In the genomic region with DNA sequence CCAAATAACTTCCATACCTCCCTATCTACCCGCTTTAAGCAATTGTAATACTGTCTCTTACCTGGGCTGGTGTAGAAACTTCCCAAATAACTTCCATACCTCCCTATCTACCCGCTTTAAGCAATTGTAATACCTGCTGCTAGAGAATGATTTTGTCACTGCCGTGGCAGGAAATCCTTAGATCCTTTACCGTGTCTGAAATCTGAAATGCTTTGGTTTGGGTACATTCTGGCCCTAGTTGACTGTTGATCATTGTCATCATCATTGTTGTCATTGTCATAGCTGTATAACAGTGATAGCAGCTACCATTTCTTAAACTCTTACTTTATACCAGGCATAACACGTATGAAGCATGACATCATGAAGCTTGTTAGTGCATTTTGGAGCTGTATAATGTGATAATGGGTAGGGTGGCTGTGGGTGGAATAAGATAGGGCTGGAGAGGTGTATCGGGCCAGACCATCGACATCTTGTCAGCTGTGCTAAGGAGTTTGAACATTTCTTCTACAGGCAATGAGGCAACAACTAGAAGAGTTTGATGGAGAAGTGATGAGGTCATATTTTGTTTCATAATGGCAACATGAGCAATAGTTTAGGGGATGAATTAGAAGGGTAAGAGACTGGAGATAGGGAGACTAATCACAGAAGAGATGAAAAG, we compare ENCODE assay signal across 1 cellular context.
TF ChIP-seq lines count a peak whose summit lies in the region.

No MANE protein-coding gene starts in this region.

TF ChIP-seq in K562, 482 proteins besides CTCF, POLR2A, EP300 and RAD21 (continued from another document):
- TF ChIP-seq, protein P1, sequence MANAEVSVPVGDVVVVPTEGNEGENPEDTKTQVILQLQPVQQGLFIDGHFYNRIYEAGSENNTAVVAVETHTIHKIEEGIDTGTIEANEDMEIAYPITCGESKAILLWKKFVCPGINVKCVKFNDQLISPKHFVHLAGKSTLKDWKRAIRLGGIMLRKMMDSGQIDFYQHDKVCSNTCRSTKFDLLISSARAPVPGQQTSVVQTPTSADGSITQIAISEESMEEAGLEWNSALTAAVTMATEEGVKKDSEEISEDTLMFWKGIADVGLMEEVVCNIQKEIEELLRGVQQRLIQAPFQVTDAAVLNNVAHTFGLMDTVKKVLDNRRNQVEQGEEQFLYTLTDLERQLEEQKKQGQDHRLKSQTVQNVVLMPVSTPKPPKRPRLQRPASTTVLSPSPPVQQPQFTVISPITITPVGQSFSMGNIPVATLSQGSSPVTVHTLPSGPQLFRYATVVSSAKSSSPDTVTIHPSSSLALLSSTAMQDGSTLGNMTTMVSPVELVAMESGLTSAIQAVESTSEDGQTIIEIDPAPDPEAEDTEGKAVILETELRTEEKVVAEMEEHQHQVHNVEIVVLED (CRISPR knock-in tag; IDR thresholded peaks at IDR 0.05): no peak
- no peak for TF ChIP-seq FOXK1 (CRISPR knock-in tag; IDR thresholded peaks at IDR 0.05; ENCODE audit: borderline replicate concordance)
- TF ChIP-seq TCF3 (CRISPR knock-in tag; IDR thresholded peaks at IDR 0.05): peak; percentile 71
- TF ChIP-seq TAF15 (IDR thresholded peaks at IDR 0.05; ENCODE audit: low read depth, low read length): no peak
- TF ChIP-seq CEBPG (CRISPR knock-in tag; IDR thresholded peaks at IDR 0.05): no peak
- TF ChIP-seq CEBPG (tag; conservative IDR thresholded peaks at IDR 0.05 in 1 of 2, IDR thresholded peaks at IDR 0.05 in 1 of 2): peak; percentile 15 to 64; a peak in 2 of 4 replicates
- peak; percentile 16 for TF ChIP-seq DACH1 (IDR thresholded peaks at IDR 0.05; ENCODE audit: partially characterized antibody)
- TF ChIP-seq SRF (CRISPR knock-in tag; IDR thresholded peaks at IDR 0.05): no peak
- TF ChIP-seq ATF7 (IDR thresholded peaks at IDR 0.05): peak; percentile 85
- no peak for TF ChIP-seq SETDB1 (IDR thresholded peaks at IDR 0.05; ENCODE audit: low read length)
- TF ChIP-seq POLR2AphosphoS5 (IDR thresholded peaks at IDR 0.05; ENCODE audit: control insufficient read depth, insufficient read depth, low read depth, low read length): peak; percentile 49; the same call in 1 of the 2 replicates
- TF ChIP-seq STAT5A (IDR thresholded peaks at IDR 0.05; ENCODE audit: borderline replicate concordance, low read length): 0 out of 2 replicates have a peak, but pooled peaks have one; percentile 37
- TF ChIP-seq ZNF124 (CRISPR knock-in tag; IDR thresholded peaks at IDR 0.05): no peak
- TF ChIP-seq, protein P2, sequence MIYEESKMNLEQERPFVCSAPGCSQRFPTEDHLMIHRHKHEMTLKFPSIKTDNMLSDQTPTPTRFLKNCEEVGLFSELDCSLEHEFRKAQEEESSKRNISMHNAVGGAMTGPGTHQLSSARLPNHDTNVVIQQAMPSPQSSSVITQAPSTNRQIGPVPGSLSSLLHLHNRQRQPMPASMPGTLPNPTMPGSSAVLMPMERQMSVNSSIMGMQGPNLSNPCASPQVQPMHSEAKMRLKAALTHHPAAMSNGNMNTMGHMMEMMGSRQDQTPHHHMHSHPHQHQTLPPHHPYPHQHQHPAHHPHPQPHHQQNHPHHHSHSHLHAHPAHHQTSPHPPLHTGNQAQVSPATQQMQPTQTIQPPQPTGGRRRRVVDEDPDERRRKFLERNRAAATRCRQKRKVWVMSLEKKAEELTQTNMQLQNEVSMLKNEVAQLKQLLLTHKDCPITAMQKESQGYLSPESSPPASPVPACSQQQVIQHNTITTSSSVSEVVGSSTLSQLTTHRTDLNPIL (CRISPR knock-in tag; IDR thresholded peaks at IDR 0.05): no peak
- TF ChIP-seq KHSRP (IDR thresholded peaks at IDR 0.05): no peak
- peak; percentile 66; the same call in 1 of the 2 replicates for TF ChIP-seq CTBP1 (IDR thresholded peaks at IDR 0.05; ENCODE audit: borderline replicate concordance)
- no peak for TF ChIP-seq NCOA6 (IDR thresholded peaks at IDR 0.05)
- no peak for TF ChIP-seq PHTF2 (CRISPR knock-in tag; IDR thresholded peaks at IDR 0.05)
TF ChIP-seq in K562: peak in this region for 38.
